In genomic region chr20:20207872-20208271, GRCh38 we compare ENCODE assay signal across 16 cellular contexts.
DNase-seq lines count a peak whose midpoint lies in the region; ATAC-seq lines count a peak whose summit lies in the region.
"Had no signal": no experiment of that assay in that cellular context is flagged by ENCODE, and none has a peak within 500 bp of the region (broad histone marks: within the 10 kb centered on the region; RNA-seq: fewer than 3 reads in every experiment).

No MANE protein-coding gene starts in this region.

- H3K36me3 Mint-ChIP-seq in central memory CD8-positive, alpha-beta T cell (ENCODE audit: insufficient read depth): no peaks in the 10 kb centered on the region
- H3K36me3 Mint-ChIP-seq: naive B cell had no signal

- no peaks in the 10 kb centered on the region for H3K4me1 Mint-ChIP-seq in central memory CD8-positive, alpha-beta T cell
- H3K4me1 Mint-ChIP-seq: activated CD4-positive, alpha-beta memory T cell treated with anti-CD3 and anti-CD28 coated beads, Interleukin-2, amount 10 ng/mL, durations not matched to agents 7 days and 5 days; naive B cell had no signal

- no peak overlapping the region for H3K27ac Mint-ChIP-seq in central memory CD8-positive, alpha-beta T cell (ENCODE audit: low read depth)
- H3K27ac Mint-ChIP-seq: activated CD4-positive, alpha-beta memory T cell treated with anti-CD3 and anti-CD28 coated beads, Interleukin-2, amount 10 ng/mL, durations not matched to agents 7 days and 5 days; naive B cell had no signal

- peaks cover 42% of the 10 kb centered on the region for H3K27me3 Mint-ChIP-seq in central memory CD8-positive, alpha-beta T cell

- ATAC-seq in GM18867 (IDR thresholded peaks at IDR 0.05; ENCODE audit: unreplicated experiment): peak; percentile 73
- peak; percentile 58 for ATAC-seq in GM21423 (IDR thresholded peaks at IDR 0.05; ENCODE audit: unreplicated experiment)
- peak; percentile 55 for ATAC-seq in HG03066 (IDR thresholded peaks at IDR 0.05; ENCODE audit: low read depth, unreplicated experiment)
- peak; percentile 66 for ATAC-seq in central memory CD8-positive, alpha-beta T cell (replicated peaks; ENCODE audit: extremely low read depth, poor library complexity, severe bottlenecking)
- ATAC-seq in GM18520 (IDR thresholded peaks at IDR 0.05; ENCODE audit: unreplicated experiment): no peak
- ATAC-seq: HCT116 had no signal

- no peaks in the 10 kb centered on the region for H3K9me3 Mint-ChIP-seq in central memory CD8-positive, alpha-beta T cell
- H3K9me3 Mint-ChIP-seq: activated CD4-positive, alpha-beta memory T cell treated with anti-CD3 and anti-CD28 coated beads, Interleukin-2, amount 10 ng/mL, durations not matched to agents 7 days and 5 days; naive B cell had no signal

- no peak overlapping the region for H3K4me3 ChIP-seq in H7 (ENCODE audit: insufficient read depth, low read depth, low read length)
- H3K4me3 ChIP-seq: BLaER1 treated with 17β-estradiol and CSF1 and Interleukin-3, amounts not matched to agents 10 nM and 100 nM; smooth muscle cell had no signal

- no peaks in the 10 kb centered on the region for H3K27me3 ChIP-seq in H7 (ENCODE audit: control insufficient read depth, insufficient read depth, low read length)

- H3K4me3 Mint-ChIP-seq in central memory CD8-positive, alpha-beta T cell: no peak overlapping the region
- H3K4me3 Mint-ChIP-seq: activated CD4-positive, alpha-beta memory T cell treated with anti-CD3 and anti-CD28 coated beads, Interleukin-2, amount 10 ng/mL, durations not matched to agents 7 days and 5 days; naive B cell had no signal

- no peaks in the 10 kb centered on the region for H3K36me3 ChIP-seq in H7 (replicated peaks; ENCODE audit: control insufficient read depth, insufficient read depth, low read length)
- H3K36me3 ChIP-seq: BLaER1 treated with 17β-estradiol and CSF1 and Interleukin-3, amounts not matched to agents 10 nM and 100 nM had no signal

- DNase-seq in central memory CD8-positive, alpha-beta T cell (ENCODE audit: low spot score in 2 of 2): no peak
- no peak for DNase-seq in HT-29 (ENCODE audit: low spot score)
- no peak for DNase-seq in EL
- no peak for DNase-seq in H7
- DNase-seq: activated CD4-positive, alpha-beta memory T cell treated with anti-CD3 and anti-CD28 coated beads, Interleukin-2, amount 10 ng/mL, durations not matched to agents 7 days and 5 days; activated naive CD4-positive, alpha-beta T cell; KBM-7; naive B cell; NCI-H2107 had no signal
